ENCODE assay signal across 20 cellular contexts in the genomic region with DNA sequence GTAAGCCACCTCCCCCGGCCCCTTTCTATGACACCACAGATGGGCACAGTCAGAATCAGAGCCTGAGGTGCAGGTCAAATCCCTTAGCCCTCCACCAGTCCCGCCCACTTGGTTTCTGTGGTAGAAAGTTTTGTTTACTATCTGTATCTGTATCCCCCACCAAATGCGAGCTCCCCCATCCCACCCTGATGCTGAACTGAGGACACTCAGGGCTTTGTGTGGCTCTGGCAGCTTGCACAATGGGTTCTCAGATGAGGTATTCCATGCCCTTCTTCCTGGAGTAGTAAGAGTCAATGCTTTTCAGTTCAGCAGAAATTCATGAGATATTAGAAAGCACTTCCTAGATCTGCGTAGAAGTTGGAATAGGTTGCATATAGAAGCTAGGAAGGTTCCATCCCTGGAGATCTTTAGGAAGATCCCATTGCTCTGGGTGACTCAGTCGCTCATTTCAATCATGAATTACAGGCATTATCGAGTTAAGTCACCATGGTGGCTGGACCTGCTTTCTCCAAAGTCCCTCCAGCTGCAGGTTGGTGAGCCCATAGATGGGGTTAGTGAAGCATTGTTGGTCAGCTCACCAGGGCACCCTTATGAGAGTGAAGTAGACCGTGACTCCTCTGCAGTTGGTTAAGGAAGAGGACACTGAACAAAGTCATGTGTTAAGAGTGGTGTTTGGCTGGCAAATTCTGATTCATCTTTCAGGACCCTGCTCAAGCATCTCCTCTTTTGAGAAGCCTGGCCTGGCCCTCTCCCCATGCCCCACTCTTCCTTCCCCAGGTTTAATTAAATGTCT. TPM values are rescaled to one million over a fixed set of nuclear protein-coding genes. Genes with fewer than 3 reads are reported as not detected.
DNase-seq lines count a peak whose midpoint lies in the region; ATAC-seq and TF ChIP-seq lines count a peak whose summit lies in the region.
"Had no signal": no experiment of that assay in that cellular context is flagged by ENCODE, and none has a peak within 500 bp of the region (broad histone marks: within the 10 kb centered on the region; RNA-seq: fewer than 3 reads in every experiment).

No MANE protein-coding gene starts in this region.

- H3K4me1 ChIP-seq in lower lobe of right lung, result peaks cover 14% of the 10 kb centered on the region

- intact Hi-C loops in lower lobe of right lung (cut with DNase I) (no loop called here), sciatic nerve (cut with DNase I) (no loop called here)

- H3K9me3 ChIP-seq in lower lobe of right lung, result no peaks in the 10 kb centered on the region
- H3K9me3 ChIP-seq: A549; BLaER1 treated with 17β-estradiol and CSF1 and Interleukin-3, amounts not matched to agents 10 nM and 100 nM; SK-N-SH had no signal

- H3K4me3 ChIP-seq in lower lobe of right lung, result no peak overlapping the region
- H3K4me3 ChIP-seq: A549; BLaER1 treated with 17β-estradiol and CSF1 and Interleukin-3, amounts not matched to agents 10 nM and 100 nM had no signal

- ATAC-seq in lower lobe of right lung (no peak), sciatic nerve (no peak)
- ATAC-seq: A549; CD8-positive, alpha-beta T cell; HepG2 had no signal

- TF ChIP-seq CTCF in lower lobe of right lung (IDR thresholded peaks at IDR 0.05), result no peak

- H3K36me3 ChIP-seq in lower lobe of right lung, result no peaks in the 10 kb centered on the region
- H3K36me3 ChIP-seq: BLaER1 treated with 17β-estradiol and CSF1 and Interleukin-3, amounts not matched to agents 10 nM and 100 nM had no signal

- H3K27ac ChIP-seq in lower lobe of right lung, result no peak overlapping the region
- H3K27ac ChIP-seq: A549; BLaER1 treated with 17β-estradiol and CSF1 and Interleukin-3, amounts not matched to agents 10 nM and 100 nM had no signal

- H3K27me3 ChIP-seq in lower lobe of right lung (ENCODE audit: low read depth), result peaks cover 5% of the 10 kb centered on the region

- DNase-seq in COLO829 (ENCODE audit: low spot score) (peak; percentile 94), RPMI7951 (ENCODE audit: low read depth) (peak; percentile 32), glomerular visceral epithelial cell (ENCODE audit: extremely low spot score) (peak; percentile 89), pons (ENCODE audit: low spot score) (peak; percentile 81), NCI-H510A treated with DMSO at 0.1 percent for 48 hours (lab: John Stamatoyannopoulos, UW) (no peak), lower lobe of right lung (no peak), sciatic nerve (ENCODE audit: low spot score) (no peak)
- DNase-seq: CD8-positive, alpha-beta T cell; DMS79 treated with DMSO at 0.1 percent for 48 hours; KG1; MV-4-11; NCI-H1930; NCI-H446; NCI-H748 treated with DMSO at 0.1 percent for 48 hours; NK-92 treated with Interleukin-12 subunit alpha and Interleukin-12 subunit beta, amount 100 ng/mL, for 24 hours; SHP77; SK-N-SH had no signal

RNA-seq across cellular contexts. Expression of a gene that starts 10.6 kb away (rescaled TPM):
- not detected in 2 replicates for total RNA-seq in RPMI7951 (2014; rRNA removed; shearing (Covaris generic))
- total RNA-seq in lower lobe of right lung (1.7 TPM), sciatic nerve (2.1 TPM)
- total RNA-seq: CD8-positive, alpha-beta T cell; HepG2 had no signal

Comparison
In these comparisons a context has a peak if more than half of its experiments do, and no peak if none do; other contexts are left out.
1. DNase-seq: peak in COLO829 (single experiment), RPMI7951 (single experiment), glomerular visceral epithelial cell (single experiment) and pons (single experiment); none in NCI-H510A treated with DMSO at 0.1 percent for 48 hours (single experiment), lower lobe of right lung (single experiment) and sciatic nerve (single experiment).